1 cellular context compared by ENCODE assay signal in the genomic region with DNA sequence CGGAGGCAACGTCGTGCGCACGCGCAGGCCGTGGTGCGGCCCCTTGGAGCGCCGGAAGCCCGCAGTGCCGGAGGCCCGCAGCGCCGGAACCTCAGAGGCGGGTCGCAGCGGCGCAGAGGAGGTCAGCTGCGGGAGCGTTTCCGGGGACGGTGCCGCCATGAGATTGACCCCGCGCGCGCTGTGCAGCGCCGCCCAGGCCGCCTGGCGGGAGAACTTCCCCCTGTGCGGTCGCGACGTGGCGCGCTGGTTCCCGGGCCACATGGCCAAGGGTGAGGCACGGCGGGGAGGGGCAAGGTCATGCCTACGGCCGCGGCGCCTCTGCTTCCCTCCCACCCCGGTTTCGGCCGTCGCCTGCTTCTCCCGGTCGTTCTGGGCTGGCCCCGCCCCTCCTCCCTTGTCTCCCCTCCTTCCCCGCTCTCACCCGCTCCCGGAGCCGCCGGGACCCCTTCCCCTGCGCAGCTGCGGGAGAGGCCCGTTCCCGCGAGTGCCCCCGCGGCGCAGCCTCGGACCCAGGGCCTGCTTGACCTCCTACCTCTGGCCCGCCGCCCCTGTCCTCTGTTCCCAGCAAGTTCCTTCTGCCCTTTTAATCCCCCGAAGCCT.
TF ChIP-seq lines count a peak whose summit lies in the region.

A gene with protein sequence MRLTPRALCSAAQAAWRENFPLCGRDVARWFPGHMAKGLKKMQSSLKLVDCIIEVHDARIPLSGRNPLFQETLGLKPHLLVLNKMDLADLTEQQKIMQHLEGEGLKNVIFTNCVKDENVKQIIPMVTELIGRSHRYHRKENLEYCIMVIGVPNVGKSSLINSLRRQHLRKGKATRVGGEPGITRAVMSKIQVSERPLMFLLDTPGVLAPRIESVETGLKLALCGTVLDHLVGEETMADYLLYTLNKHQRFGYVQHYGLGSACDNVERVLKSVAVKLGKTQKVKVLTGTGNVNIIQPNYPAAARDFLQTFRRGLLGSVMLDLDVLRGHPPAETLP (plus strand): TSS at position 94 of the 600 bp plus-strand sequence. CDS start 64 bp downstream, at position 158.

TF ChIP-seq in HepG2, 621 proteins besides CTCF, POLR2A, EP300 and RAD21 (continued from another document and continues in another):
- no peak for TF ChIP-seq SATB2 (CRISPR knock-in tag; IDR thresholded peaks at IDR 0.05)
- TF ChIP-seq SNAI1 (CRISPR knock-in tag; IDR thresholded peaks at IDR 0.05; ENCODE audit: borderline replicate concordance), result no peak
- peak; percentile 66; the same call in 1 of the 2 replicates for TF ChIP-seq ZMAT3 (CRISPR knock-in tag; conservative IDR thresholded peaks at IDR 0.05)
- TF ChIP-seq, protein P1, sequence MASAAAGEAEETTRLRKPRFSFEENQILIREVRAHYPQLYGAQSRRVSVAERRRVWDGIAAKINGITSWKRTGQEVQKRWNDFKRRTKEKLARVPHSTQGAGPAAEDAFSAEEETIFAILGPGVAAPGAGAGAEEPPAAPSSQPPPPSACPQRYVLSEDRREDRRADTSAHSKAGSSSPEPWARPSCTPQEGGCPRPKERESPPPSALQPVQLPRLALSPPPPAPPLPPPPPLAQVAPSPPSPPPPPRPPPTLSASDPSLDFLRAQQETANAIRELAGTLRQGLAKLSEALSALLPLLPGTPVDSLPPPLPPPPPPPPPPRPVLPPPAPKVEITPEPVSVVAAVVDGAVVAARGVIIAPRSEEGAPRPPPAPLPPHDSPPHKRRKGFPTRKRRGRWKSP (CRISPR knock-in tag; IDR thresholded peaks at IDR 0.05), result peak; percentile 76; the same call in 1 of the 2 replicates
- TF ChIP-seq NKX3-1 (CRISPR knock-in tag; IDR thresholded peaks at IDR 0.05), result peak; percentile 72; the same call in 1 of the 2 replicates
- peak; percentile 80; the same call in 1 of the 2 replicates for TF ChIP-seq IRF2 (CRISPR knock-in tag; IDR thresholded peaks at IDR 0.05)
- no peak for TF ChIP-seq TRIM24 (CRISPR knock-in tag; IDR thresholded peaks at IDR 0.05)
- no peak for TF ChIP-seq ZNF577 (CRISPR knock-in tag; IDR thresholded peaks at IDR 0.05; ENCODE audit: borderline replicate concordance, low read depth)
- TF ChIP-seq KAT2B (IDR thresholded peaks at IDR 0.05; ENCODE audit: borderline replicate concordance, low read depth, low read length), result no peak
- peak; percentile 46; the same call in 1 of the 2 replicates for TF ChIP-seq ZNF251 (CRISPR knock-in tag; IDR thresholded peaks at IDR 0.05)
- TF ChIP-seq GATAD2A (CRISPR knock-in tag; IDR thresholded peaks at IDR 0.05), result no peak
- TF ChIP-seq ZNF530 (CRISPR knock-in tag; IDR thresholded peaks at IDR 0.05; ENCODE audit: low read depth), result no peak
- peak; percentile 48; the same call in 1 of the 2 replicates for TF ChIP-seq ZNF281 (CRISPR knock-in tag; IDR thresholded peaks at IDR 0.05; ENCODE audit: borderline replicate concordance)
- TF ChIP-seq ZNF773 (CRISPR knock-in tag; IDR thresholded peaks at IDR 0.05; ENCODE audit: borderline replicate concordance), result peak; percentile 43; the same call in 1 of the 2 replicates
- no peak for TF ChIP-seq WIZ (CRISPR knock-in tag; IDR thresholded peaks at IDR 0.05)
- TF ChIP-seq ZNF567 (CRISPR knock-in tag; IDR thresholded peaks at IDR 0.05; ENCODE audit: borderline replicate concordance), result peak; percentile 87; the same call in 1 of the 2 replicates
- peak; percentile 73; the same call in 1 of the 2 replicates for TF ChIP-seq FOXC1 (CRISPR knock-in tag; IDR thresholded peaks at IDR 0.05; ENCODE audit: borderline replicate concordance)
- no peak for TF ChIP-seq ZNF775 (CRISPR knock-in tag; IDR thresholded peaks at IDR 0.05; ENCODE audit: borderline replicate concordance)
- no peak for TF ChIP-seq POLR2AphosphoS2 (IDR thresholded peaks at IDR 0.05; ENCODE audit: low read depth, low read length)
- peak; percentile 85 for TF ChIP-seq ISL2 (CRISPR knock-in tag; IDR thresholded peaks at IDR 0.05)
- TF ChIP-seq ZNF232 (CRISPR knock-in tag; IDR thresholded peaks at IDR 0.05; ENCODE audit: borderline replicate concordance), result peak; percentile 81; the same call in 1 of the 2 replicates
- TF ChIP-seq CREB3 (CRISPR knock-in tag; IDR thresholded peaks at IDR 0.05), result no peak
- no peak for TF ChIP-seq RBM22 (optimal IDR thresholded peaks at IDR 0.05; ENCODE audit: low read length)
- peak; percentile 72 for TF ChIP-seq POGZ (CRISPR knock-in tag; IDR thresholded peaks at IDR 0.05)
- TF ChIP-seq PRDM15 (CRISPR knock-in tag; IDR thresholded peaks at IDR 0.05), result 0 out of 2 replicates have a peak, but pooled peaks have one; percentile 24
- TF ChIP-seq, protein P2, sequence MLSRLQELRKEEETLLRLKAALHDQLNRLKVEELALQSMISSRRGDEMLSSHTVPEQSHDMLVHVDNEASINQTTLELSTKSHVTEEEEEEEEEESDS (CRISPR knock-in tag; IDR thresholded peaks at IDR 0.05; ENCODE audit: borderline replicate concordance), result no peak; the same call in 1 of the 2 replicates
- TF ChIP-seq REL (CRISPR knock-in tag; conservative IDR thresholded peaks at IDR 0.05), result no peak
- TF ChIP-seq AHR (CRISPR knock-in tag; IDR thresholded peaks at IDR 0.05), result 0 out of 2 replicates have a peak, but pooled peaks have one; percentile 89
- TF ChIP-seq, protein P3, sequence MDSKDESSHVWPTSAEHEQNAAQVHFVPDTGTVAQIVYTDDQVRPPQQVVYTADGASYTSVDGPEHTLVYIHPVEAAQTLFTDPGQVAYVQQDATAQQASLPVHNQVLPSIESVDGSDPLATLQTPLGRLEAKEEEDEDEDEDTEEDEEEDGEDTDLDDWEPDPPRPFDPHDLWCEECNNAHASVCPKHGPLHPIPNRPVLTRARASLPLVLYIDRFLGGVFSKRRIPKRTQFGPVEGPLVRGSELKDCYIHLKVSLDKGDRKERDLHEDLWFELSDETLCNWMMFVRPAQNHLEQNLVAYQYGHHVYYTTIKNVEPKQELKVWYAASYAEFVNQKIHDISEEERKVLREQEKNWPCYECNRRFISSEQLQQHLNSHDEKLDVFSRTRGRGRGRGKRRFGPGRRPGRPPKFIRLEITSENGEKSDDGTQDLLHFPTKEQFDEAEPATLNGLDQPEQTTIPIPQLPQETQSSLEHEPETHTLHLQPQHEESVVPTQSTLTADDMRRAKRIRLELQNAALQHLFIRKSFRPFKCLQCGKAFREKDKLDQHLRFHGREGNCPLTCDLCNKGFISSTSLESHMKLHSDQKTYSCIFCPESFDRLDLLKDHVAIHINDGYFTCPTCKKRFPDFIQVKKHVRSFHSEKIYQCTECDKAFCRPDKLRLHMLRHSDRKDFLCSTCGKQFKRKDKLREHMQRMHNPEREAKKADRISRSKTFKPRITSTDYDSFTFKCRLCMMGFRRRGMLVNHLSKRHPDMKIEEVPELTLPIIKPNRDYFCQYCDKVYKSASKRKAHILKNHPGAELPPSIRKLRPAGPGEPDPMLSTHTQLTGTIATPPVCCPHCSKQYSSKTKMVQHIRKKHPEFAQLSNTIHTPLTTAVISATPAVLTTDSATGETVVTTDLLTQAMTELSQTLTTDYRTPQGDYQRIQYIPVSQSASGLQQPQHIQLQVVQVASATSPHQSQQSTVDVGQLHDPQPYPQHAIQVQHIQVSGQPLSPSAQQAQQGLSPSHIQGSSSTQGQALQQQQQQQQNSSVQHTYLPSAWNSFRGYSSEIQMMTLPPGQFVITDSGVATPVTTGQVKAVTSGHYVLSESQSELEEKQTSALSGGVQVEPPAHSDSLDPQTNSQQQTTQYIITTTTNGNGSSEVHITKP (CRISPR knock-in tag; IDR thresholded peaks at IDR 0.05; ENCODE audit: low read depth), result no peak
- no peak for TF ChIP-seq RFXAP (CRISPR knock-in tag; IDR thresholded peaks at IDR 0.05; ENCODE audit: borderline replicate concordance)
- no peak for TF ChIP-seq ZNF569 (CRISPR knock-in tag; IDR thresholded peaks at IDR 0.05; ENCODE audit: borderline replicate concordance)
- TF ChIP-seq PAXIP1 (CRISPR knock-in tag; conservative IDR thresholded peaks at IDR 0.05), result peak; percentile 50
- no peak for TF ChIP-seq NFE2L2 (IDR thresholded peaks at IDR 0.05; ENCODE audit: low read length)
- TF ChIP-seq, protein P4, sequence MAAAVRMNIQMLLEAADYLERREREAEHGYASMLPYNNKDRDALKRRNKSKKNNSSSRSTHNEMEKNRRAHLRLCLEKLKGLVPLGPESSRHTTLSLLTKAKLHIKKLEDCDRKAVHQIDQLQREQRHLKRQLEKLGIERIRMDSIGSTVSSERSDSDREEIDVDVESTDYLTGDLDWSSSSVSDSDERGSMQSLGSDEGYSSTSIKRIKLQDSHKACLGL (CRISPR knock-in tag; IDR thresholded peaks at IDR 0.05), result peak; percentile 94
- peak; percentile 73 for TF ChIP-seq SKI (IDR thresholded peaks at IDR 0.05; ENCODE audit: partially characterized antibody)
- TF ChIP-seq MTA3 (CRISPR knock-in tag; IDR thresholded peaks at IDR 0.05), result no peak
- TF ChIP-seq CENPX (CRISPR knock-in tag; IDR thresholded peaks at IDR 0.05), result no peak
- TF ChIP-seq AKAP8 (CRISPR knock-in tag; IDR thresholded peaks at IDR 0.05), result peak; percentile 93
- TF ChIP-seq NCOA1 (CRISPR knock-in tag; IDR thresholded peaks at IDR 0.05), result 0 out of 2 replicates have a peak, but pooled peaks have one; percentile 78
- no peak for TF ChIP-seq MAFF (IDR thresholded peaks at IDR 0.05; ENCODE audit: low read depth, low read length)
- TF ChIP-seq ZNF136 (CRISPR knock-in tag; IDR thresholded peaks at IDR 0.05; ENCODE audit: low read depth), result no peak
